In genomic region chr12:95681210-95681765, GRCh38 we compare ENCODE assay signal across 26 cellular contexts.
DNase-seq lines count a peak whose midpoint lies in the region; ATAC-seq, FAIRE-seq and TF ChIP-seq lines count a peak whose summit lies in the region.
"Had no signal": no experiment of that assay in that cellular context is flagged by ENCODE, and none has a peak within 500 bp of the region (broad histone marks: within the 10 kb centered on the region; RNA-seq: fewer than 3 reads in every experiment).

No MANE protein-coding gene starts in this region.

- H3K9me2 ChIP-seq in PC-3 (replicated peaks; ENCODE audit: low read length) = no peaks in the 10 kb centered on the region

- no peak for ATAC-seq in PC-3
- peak; percentile 96 for ATAC-seq in mucosa of descending colon
- ATAC-seq in GM19452 (IDR thresholded peaks at IDR 0.05; ENCODE audit: unreplicated experiment) = no peak
- no peak for ATAC-seq in HG02610 (IDR thresholded peaks at IDR 0.05; ENCODE audit: unreplicated experiment)
- ATAC-seq: A549, Panc1 had no signal

- no peak for TF ChIP-seq POLR2A in transverse colon (IDR thresholded peaks at IDR 0.05)

- FAIRE-seq in colon (lab: Jason Lieb, UNC) (peak; percentile 82), urothelium cell line (lab: Jason Lieb, UNC) (no peak)
- FAIRE-seq: A549, GM12891 had no signal

- 57 to 68% methylated on average over 4 of the region's 4 CpGs for WGBS in transverse colon (ENCODE audit: low coverage in 1 of 2), 2 donors

- in situ Hi-C loops in transverse colon (cut with MboI; ENCODE audit: low pct_ligation_motif_present in 1 of 4, low pct_unique_long_range_greater_than_20kb in 1 of 4, low sequenced_read_pairs in 3 of 4) = no loop called here

- intact Hi-C loops in PC-3 (cut with micrococcal nuclease) = no loop called here
- intact Hi-C loops in mucosa of descending colon (cut with DNase I, micrococcal nuclease) = no loop called here
- intact Hi-C loops in transverse colon (cut with DNase I; ENCODE audit: low total_unique reads) = no loop called here

- BruUV-seq in PC-3 (replicated peaks; lab: Mats Ljungman, UMichigan) = TSS peak; percentile 13

- CTCF ChIA-PET in PC-3 (lab: Charles Lee) = no interaction called here

- H4K20me1 ChIP-seq in PC-3 (ENCODE audit: low read length) = no peaks in the 10 kb centered on the region

- TF ChIP-seq CTCF in PC-3 (conservative IDR thresholded peaks at IDR 0.05; ENCODE audit: low read depth, low read length) = no peak
- TF ChIP-seq CTCF in mucosa of descending colon (IDR thresholded peaks at IDR 0.05) = no peak
- TF ChIP-seq CTCF in transverse colon (IDR thresholded peaks at IDR 0.05) = no peak

- H2AFZ ChIP-seq in PC-3 (ENCODE audit: low read length) = no peak overlapping the region
- H2AFZ ChIP-seq: GM23248 had no signal

- H3K36me3 ChIP-seq in PC-3 (ENCODE audit: low read depth, low read length) = peaks cover 12% of the 10 kb centered on the region
- H3K36me3 ChIP-seq in mucosa of descending colon (ENCODE audit: low read depth) = no peaks in the 10 kb centered on the region
- H3K36me3 ChIP-seq in transverse colon = no peaks in the 10 kb centered on the region
- H3K36me3 ChIP-seq: BE2C had no signal

- no peaks in the 10 kb centered on the region for H3F3A ChIP-seq in PC-3 (ENCODE audit: low read length, unreplicated experiment)

- H3K4me1 ChIP-seq in PC-3 (ENCODE audit: insufficient read depth, low read length) = no peaks in the 10 kb centered on the region
- peaks cover 4% of the 10 kb centered on the region for H3K4me1 ChIP-seq in mucosa of descending colon (ENCODE audit: low read depth)
- H3K4me1 ChIP-seq in transverse colon = peaks cover 0 to 6% (median 0%) of the 10 kb centered on the region in 4 donors
- H3K4me1 ChIP-seq: A549 had no signal

- H3K9ac ChIP-seq in PC-3 (ENCODE audit: low read length) = no peak overlapping the region
- H3K9ac ChIP-seq: GM23248 had no signal

- POLR2A ChIA-PET in PC-3 (lab: Charles Lee; ENCODE audit: unreplicated experiment) = no interaction called here

- H3K4me3 ChIP-seq in PC-3 (ENCODE audit: low read length) (no peak overlapping the region), mucosa of descending colon (no peak overlapping the region), transverse colon (no peak overlapping the region)
- H3K4me3 ChIP-seq: A549, GM23248 had no signal

- H3K27me3 ChIP-seq in PC-3 (ENCODE audit: low read length) = no peaks in the 10 kb centered on the region
- H3K27me3 ChIP-seq in transverse colon = no peaks in the 10 kb centered on the region
- H3K27me3 ChIP-seq: BE2C had no signal

- no peak for TF ChIP-seq EP300 in transverse colon (IDR thresholded peaks at IDR 0.05; ENCODE audit: low read depth)

- H3K4me2 ChIP-seq in PC-3 (ENCODE audit: low read length) = no peak overlapping the region
- H3K4me2 ChIP-seq: A549 had no signal

- H3K9me3 ChIP-seq in PC-3 (ENCODE audit: low read length) (no peaks in the 10 kb centered on the region), mucosa of descending colon (no peaks in the 10 kb centered on the region), transverse colon (no peaks in the 10 kb centered on the region)
- H3K9me3 ChIP-seq: A549, BE2C had no signal

- H3K79me2 ChIP-seq in PC-3 (ENCODE audit: low read length) = no peaks in the 10 kb centered on the region

- DNase-seq in PC-3 (no peak), mucosa of descending colon (peak in 1 of 3 donors; percentile 42), transverse colon (peak; percentile 55), urothelium cell line (ENCODE audit: low spot score) (no peak)
- DNase-seq: BE2C; CD8-positive, alpha-beta memory T cell; DMS 273 treated with DMSO at 0.1 percent for 48 hours; DMS79; EL; GDM1; GM23248; H7; KBM-7; MV-4-11; NCI-H1105; NCI-H1436 treated with DMSO at 0.1 percent for 48 hours; NCI-H187 treated with DMSO at 0.1 percent for 48 hours; NCI-H2107; NCI-H524 treated with DMSO at 0.1 percent for 48 hours; SHP77 treated with DMSO at 0.1 percent for 48 hours had no signal

- H3K27ac ChIP-seq in PC-3 (ENCODE audit: low read length) (no peak overlapping the region), transverse colon (peak overlapping the region in 3 of 4 donors; percentile 2 to 54 (median 37))
- H3K27ac ChIP-seq: A549, GM23248 had no signal
